15 cellular contexts compared by ENCODE assay signal in genomic region chr21:37531402-37532042, GRCh38.
DNase-seq lines count a peak whose midpoint lies in the region; ATAC-seq and TF ChIP-seq lines count a peak whose summit lies in the region.
"Had no signal": no experiment of that assay in that cellular context is flagged by ENCODE, and none has a peak within 500 bp of the region (broad histone marks: within the 10 kb centered on the region; RNA-seq: fewer than 3 reads in every experiment).

No MANE protein-coding gene starts in this region.

- H3K27me3 ChIP-seq in esophagus muscularis mucosa = peaks cover 0 to 11% (median 0%) of the 10 kb centered on the region in 4 donors
- H3K27me3 ChIP-seq in upper lobe of left lung = no peaks in the 10 kb centered on the region

- H3K27ac ChIP-seq in esophagus muscularis mucosa (replicated peaks in 1 of 4) (no peak overlapping the region), upper lobe of left lung (no peak overlapping the region)
- H3K27ac ChIP-seq: PC-9 had no signal

- TF ChIP-seq EP300 in esophagus muscularis mucosa (IDR thresholded peaks at IDR 0.05) (no peak), upper lobe of left lung (IDR thresholded peaks at IDR 0.05) (no peak)

- TF ChIP-seq POLR2A in esophagus muscularis mucosa (IDR thresholded peaks at IDR 0.05; ENCODE audit: low read depth) (no peak), upper lobe of left lung (IDR thresholded peaks at IDR 0.05) (no peak)

- DNase-seq in NCI-H446 (lab: John Stamatoyannopoulos, UW) (peak; percentile 16 to 70), esophagus muscularis mucosa (ENCODE audit: extremely low spot score) (peak; percentile 64), medulla oblongata (ENCODE audit: extremely low spot score) (peak; percentile 12), upper lobe of left lung (peak; percentile 60 to 62), dedifferentiated amniotic fluid mesenchymal stem cell (ENCODE audit: extremely low spot score) (no peak), AG08396 (ENCODE audit: low spot score) (no peak), cerebellum (ENCODE audit: low spot score) (no peak)
- no peak for DNase-seq in NK-92 treated with Interleukin-12 subunit alpha and Interleukin-12 subunit beta, amount 100 ng/mL, for 24 hours (lab: John Stamatoyannopoulos, UW)
- DNase-seq: activated CD4-positive, alpha-beta memory T cell treated with anti-CD3 and anti-CD28 coated beads, Interleukin-2, amount 10 ng/mL, durations not matched to agents 7 days and 5 days; activated gamma-delta T cell treated with Interleukin-2 at 50 U/mL for 16 hours; CD8-positive, alpha-beta T cell; Kasumi-1; naive B cell; T-helper 17 cell had no signal

- intact Hi-C loops in esophagus muscularis mucosa (cut with DNase I) = no loop called here

- H3K9me3 ChIP-seq in esophagus muscularis mucosa (peaks cover 0 to 12% (median 3%) of the 10 kb centered on the region in 4 donors), upper lobe of left lung (peaks cover 0 to 6% (median 1%) of the 10 kb centered on the region in 4 donors)

- ATAC-seq in upper lobe of left lung (ENCODE audit: low FRiP score in 2 of 2) = peak in 1 of 2 donors; percentile 51
- ATAC-seq: CD8-positive, alpha-beta T cell; T-helper 17 cell had no signal

- H3K4me1 ChIP-seq in esophagus muscularis mucosa (peaks cover 11 to 16% (median 12%) of the 10 kb centered on the region in 4 donors), upper lobe of left lung (peaks cover 9 to 14% (median 11%) of the 10 kb centered on the region in 4 donors)

- H3K4me3 ChIP-seq in esophagus muscularis mucosa (peak overlapping the region in 1 of 4 donors; percentile 18), upper lobe of left lung (peak overlapping the region in 1 of 4 donors; percentile 17)
- H3K4me3 ChIP-seq: PC-9 had no signal

- H3K36me3 ChIP-seq in esophagus muscularis mucosa = no peaks in the 10 kb centered on the region
- H3K36me3 ChIP-seq in upper lobe of left lung = no peaks in the 10 kb centered on the region

- 33% methylated on average over 6 of the region's 15 CpGs for WGBS in esophagus muscularis mucosa
- WGBS in upper lobe of left lung, 2 donors = 14 to 23% methylated on average over 15 of the region's 15 CpGs

- TF ChIP-seq CTCF in esophagus muscularis mucosa (IDR thresholded peaks at IDR 0.05) (no peak), upper lobe of left lung (IDR thresholded peaks at IDR 0.05) (no peak)

Comparison
In these comparisons a context has a peak if more than half of its experiments do, and no peak if none do; other contexts are left out.
1. DNase-seq: peak in NCI-H446 (2 of 2), esophagus muscularis mucosa (single experiment), medulla oblongata (single experiment) and upper lobe of left lung (2 of 2); none in NK-92 treated with Interleukin-12 subunit alpha and Interleukin-12 subunit beta, amount 100 ng/mL, for 24 hours (single experiment), dedifferentiated amniotic fluid mesenchymal stem cell (single experiment), AG08396 (single experiment) and cerebellum (single experiment).